Comparison of ENCODE assay signal across 23 cellular contexts in the genomic region with DNA sequence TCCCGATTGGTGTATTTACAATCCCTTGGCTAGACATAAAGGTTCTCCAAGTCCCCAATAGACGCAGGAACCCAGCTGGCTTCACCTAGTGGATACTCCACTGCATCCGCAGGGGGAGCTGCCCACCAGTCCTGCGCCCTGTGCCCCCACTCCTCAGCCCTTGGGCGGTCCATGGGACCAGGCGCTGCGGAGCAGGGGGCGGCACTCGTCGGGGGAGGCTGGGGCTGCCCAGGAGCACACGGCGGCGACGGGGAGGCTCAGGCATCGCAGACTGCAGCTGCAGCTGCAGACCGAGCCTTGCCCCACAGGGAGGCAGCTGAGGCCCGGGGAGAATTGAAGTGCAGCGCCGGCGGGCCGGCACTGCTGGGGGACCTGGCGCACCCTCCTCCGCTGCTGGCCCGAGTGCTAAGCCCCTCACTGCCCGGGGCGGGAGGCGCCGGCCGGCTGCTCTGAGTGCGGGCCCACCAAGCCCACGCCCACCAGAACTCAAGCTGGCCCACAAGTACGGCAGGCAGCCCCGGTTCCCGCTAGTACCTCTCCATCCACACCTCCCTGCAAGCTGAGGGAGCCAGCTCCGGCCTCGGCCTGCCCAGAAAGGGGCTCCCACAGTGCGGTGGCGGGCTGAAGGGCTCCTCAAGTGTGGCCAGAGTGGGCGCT. TPM values are rescaled to one million over a fixed set of nuclear protein-coding genes. Genes with fewer than 3 reads are reported as not detected.
DNase-seq lines count a peak whose midpoint lies in the region; ATAC-seq and TF ChIP-seq lines count a peak whose summit lies in the region.
"Had no signal": no experiment of that assay in that cellular context is flagged by ENCODE, and none has a peak within 500 bp of the region (broad histone marks: within the 10 kb centered on the region; RNA-seq: fewer than 3 reads in every experiment).

No MANE protein-coding gene starts in this region.

- H2BK15ac ChIP-seq in neuronal stem cell (ENCODE audit: low read length), result no peak overlapping the region

- H3K4me1 Mint-ChIP-seq in GM23338, result no peaks in the 10 kb centered on the region
- no peaks in the 10 kb centered on the region for H3K4me1 Mint-ChIP-seq in stimulated activated effector memory CD8-positive, alpha-beta T cell treated with anti-CD3 and anti-CD28 coated beads, Interleukin-12 subunit alpha, Interleukin-12 subunit beta, amount 100 ng/mL, for 72 hours
- H3K4me1 Mint-ChIP-seq: CD14-positive monocyte had no signal

- no peaks in the 10 kb centered on the region for H3K79me2 ChIP-seq in GM23338 (replicated peaks; ENCODE audit: insufficient read depth)

- no peaks in the 10 kb centered on the region for H3K36me3 ChIP-seq in GM23338 (ENCODE audit: insufficient read depth)
- H3K36me3 ChIP-seq in neuronal stem cell (replicated peaks in 1 of 2; ENCODE audit: control insufficient read depth in 2 of 2, insufficient read depth in 2 of 2, low read length in 2 of 2), result no peaks in the 10 kb centered on the region
- H3K36me3 ChIP-seq: BE2C; BLaER1 treated with 17β-estradiol and CSF1 and Interleukin-3, amounts not matched to agents 10 nM and 100 nM; HAP-1 had no signal

- H3K4me3 ChIP-seq in GM23338, result no peak overlapping the region
- H3K4me3 ChIP-seq in neuronal stem cell (ENCODE audit: low read length in 2 of 2), result no peak overlapping the region
- H3K4me3 ChIP-seq: A549; BLaER1 treated with 17β-estradiol and CSF1 and Interleukin-3, amounts not matched to agents 10 nM and 100 nM; GM12878; GM23248; HAP-1 had no signal

- H3K23ac ChIP-seq in neuronal stem cell (ENCODE audit: low read depth, low read length, poor library complexity), result peak overlapping the region; percentile 65

- H3K4me2 ChIP-seq in GM23338 (no peak overlapping the region), neuronal stem cell (ENCODE audit: insufficient read depth, low read length, poor library complexity, severe bottlenecking) (no peak overlapping the region)
- H3K4me2 ChIP-seq: A549; BLaER1 treated with 17β-estradiol and CSF1 and Interleukin-3, amounts not matched to agents 10 nM and 100 nM had no signal

- no peaks in the 10 kb centered on the region for H3K9me3 ChIP-seq in neuronal stem cell (replicated peaks in 1 of 2; ENCODE audit: control insufficient read depth in 2 of 2, insufficient read depth in 1 of 2, low read depth in 1 of 2, low read length in 2 of 2)
- H3K9me3 ChIP-seq: A549, BE2C, HAP-1 had no signal

- H2BK12ac ChIP-seq in neuronal stem cell (ENCODE audit: low read length), result no peak overlapping the region

- H2AFZ ChIP-seq in GM23338 (no peak overlapping the region; the same call in 1 of the 2 replicates), neuronal stem cell (ENCODE audit: low read length) (no peak overlapping the region)
- H2AFZ ChIP-seq: GM23248 had no signal

- no peak overlapping the region for H2BK120ac ChIP-seq in neuronal stem cell (ENCODE audit: low read depth, low read length)

- no peak overlapping the region for H3K27ac ChIP-seq in GM23338 (ENCODE audit: low read depth)
- H3K27ac ChIP-seq in neuronal stem cell (replicated peaks; ENCODE audit: low read length), result no peak overlapping the region
- H3K27ac ChIP-seq: A549; BLaER1 treated with 17β-estradiol and CSF1 and Interleukin-3, amounts not matched to agents 10 nM and 100 nM; GM23248 had no signal

- H3K27me3 ChIP-seq in GM23338 (ENCODE audit: insufficient read depth), result no peaks in the 10 kb centered on the region
- H3K27me3 ChIP-seq in neuronal stem cell (ENCODE audit: control insufficient read depth in 3 of 3, insufficient read depth in 3 of 3, low read depth in 1 of 3, low read length in 3 of 3), result no peaks in the 10 kb centered on the region
- H3K27me3 ChIP-seq: BE2C; BLaER1 treated with 17β-estradiol and CSF1 and Interleukin-3, amounts not matched to agents 10 nM and 100 nM had no signal

- H3F3A ChIP-seq in GM23338 (replicated peaks; ENCODE audit: low read depth), result no peaks in the 10 kb centered on the region

- peaks cover 6% of the 10 kb centered on the region; the same call in 1 of the 3 replicates for H3K9me3 Mint-ChIP-seq in GM23338
- no peaks in the 10 kb centered on the region for H3K9me3 Mint-ChIP-seq in stimulated activated effector memory CD8-positive, alpha-beta T cell treated with anti-CD3 and anti-CD28 coated beads, Interleukin-12 subunit alpha, Interleukin-12 subunit beta, amount 100 ng/mL, for 72 hours
- H3K9me3 Mint-ChIP-seq: CD4-positive, alpha-beta T cell; CD8-positive, alpha-beta memory T cell had no signal

- H3K27me3 Mint-ChIP-seq in GM23338 (ENCODE audit: insufficient read depth, low read depth, poor library complexity), result peaks cover 5% of the 10 kb centered on the region
- H3K27me3 Mint-ChIP-seq: CD4-positive, alpha-beta T cell had no signal

- no peak overlapping the region for H3K4ac ChIP-seq in neuronal stem cell (ENCODE audit: low read length)

- no peaks in the 10 kb centered on the region for H3K4me1 ChIP-seq in GM23338 (ENCODE audit: insufficient read depth)
- H3K4me1 ChIP-seq in neuronal stem cell (ENCODE audit: control insufficient read depth in 2 of 2, insufficient read depth in 1 of 2, low read depth in 1 of 2, low read length in 2 of 2), result no peaks in the 10 kb centered on the region
- H3K4me1 ChIP-seq: A549; BE2C; BLaER1 treated with 17β-estradiol and CSF1 and Interleukin-3, amounts not matched to agents 10 nM and 100 nM had no signal

- no peak overlapping the region for H2BK5ac ChIP-seq in neuronal stem cell (ENCODE audit: low read length)

- ATAC-seq in GM23338, result peak; percentile 51
- ATAC-seq in stimulated activated effector memory CD8-positive, alpha-beta T cell treated with anti-CD3 and anti-CD28 coated beads, Interleukin-12 subunit alpha, Interleukin-12 subunit beta, amount 100 ng/mL, for 72 hours, result no peak
- ATAC-seq: A549, GM12878 had no signal

- no CpG with 5 or more reads among the region's 39 CpGs for WGBS in neuronal stem cell (ENCODE audit: extremely low coverage in 2 of 2, insufficient read length in 2 of 2, insufficient replicate concordance in 1 of 2), 2 donors

- no peaks in the 10 kb centered on the region for H3K79me1 ChIP-seq in neuronal stem cell (ENCODE audit: low read depth, low read length)

- no peak overlapping the region for H3K14ac ChIP-seq in neuronal stem cell (ENCODE audit: low read length)

- H3K4me3 Mint-ChIP-seq in GM23338, result no peak overlapping the region
- no peak overlapping the region for H3K4me3 Mint-ChIP-seq in stimulated activated effector memory CD8-positive, alpha-beta T cell treated with anti-CD3 and anti-CD28 coated beads, Interleukin-12 subunit alpha, Interleukin-12 subunit beta, amount 100 ng/mL, for 72 hours
- H3K4me3 Mint-ChIP-seq: CD14-positive monocyte; CD4-positive, alpha-beta T cell; CD8-positive, alpha-beta memory T cell; HFFc6 had no signal

- no peak for TF ChIP-seq CTCF in GM23338 (conservative IDR thresholded peaks at IDR 0.05; ENCODE audit: low read depth in 2 of 2)

- DNase-seq in GM23338 (ENCODE audit: low spot score), result peak; percentile 42
- peak; percentile 63 for DNase-seq in NCI-H69 (lab: John Stamatoyannopoulos, UW)
- DNase-seq in neuronal stem cell (ENCODE audit: low spot score), result no peak
- no peak for DNase-seq in stimulated activated effector memory CD8-positive, alpha-beta T cell treated with anti-CD3 and anti-CD28 coated beads, Interleukin-12 subunit alpha, Interleukin-12 subunit beta, amount 100 ng/mL, for 72 hours (ENCODE audit: low spot score in 2 of 2)
- DNase-seq in activated CD4-positive, alpha-beta T cell treated with anti-CD3 and anti-CD28 coated beads, Interleukin-2, amount 50 U/mL, for 1 hour, result no peak
- no peak for DNase-seq in NCI-H2196 (lab: John Stamatoyannopoulos, UW; ENCODE audit: unreplicated experiment)
- DNase-seq: 8988T; ACHN; AML-193; BE2C; CD4-positive, alpha-beta T cell; CD8-positive, alpha-beta memory T cell; DMS 273 treated with DMSO at 0.1 percent for 48 hours; DMS79; EL; GDM1; GM23248; HFFc6 had no signal

- no peaks in the 10 kb centered on the region for H3K9me2 ChIP-seq in GM23338 (ENCODE audit: insufficient read depth)

- H3K18ac ChIP-seq in neuronal stem cell (ENCODE audit: low read length), result peak overlapping the region; percentile 35

- no peaks in the 10 kb centered on the region for H4K20me1 ChIP-seq in GM23338 (replicated peaks; ENCODE audit: insufficient read depth)
- H4K20me1 ChIP-seq: BLaER1 treated with 17β-estradiol and CSF1 and Interleukin-3, amounts not matched to agents 10 nM and 100 nM had no signal

- no peak overlapping the region for H3K27ac Mint-ChIP-seq in GM23338
- no peak overlapping the region for H3K27ac Mint-ChIP-seq in stimulated activated effector memory CD8-positive, alpha-beta T cell treated with anti-CD3 and anti-CD28 coated beads, Interleukin-12 subunit alpha, Interleukin-12 subunit beta, amount 100 ng/mL, for 72 hours
- H3K27ac Mint-ChIP-seq: CD4-positive, alpha-beta T cell; CD8-positive, alpha-beta memory T cell; HFFc6 had no signal

- no peak overlapping the region for H3K9ac ChIP-seq in neuronal stem cell (ENCODE audit: low read depth, low read length, poor library complexity)
- H3K9ac ChIP-seq: BLaER1 treated with 17β-estradiol and CSF1 and Interleukin-3, amounts not matched to agents 10 nM and 100 nM; GM23248 had no signal

- no peaks in the 10 kb centered on the region for H3K36me3 Mint-ChIP-seq in GM23338 (ENCODE audit: low read depth)
- no peaks in the 10 kb centered on the region for H3K36me3 Mint-ChIP-seq in stimulated activated effector memory CD8-positive, alpha-beta T cell treated with anti-CD3 and anti-CD28 coated beads, Interleukin-12 subunit alpha, Interleukin-12 subunit beta, amount 100 ng/mL, for 72 hours
- H3K36me3 Mint-ChIP-seq: CD14-positive monocyte; CD8-positive, alpha-beta memory T cell had no signal

- no peak overlapping the region for H4K91ac ChIP-seq in neuronal stem cell (ENCODE audit: low read depth, low read length, poor library complexity)

- H4K8ac ChIP-seq in neuronal stem cell (ENCODE audit: low read depth, low read length), result no peak overlapping the region

- H2AK5ac ChIP-seq in neuronal stem cell (ENCODE audit: low read depth, low read length), result peak overlapping the region; percentile 21

TF ChIP-seq in GM23338, 12 proteins besides CTCF, POLR2A, EP300 and RAD21 (continues in another document):
- TF ChIP-seq NANOG (IDR thresholded peaks at IDR 0.05; ENCODE audit: borderline replicate concordance), result no peak

RNA-seq across cellular contexts. Expression of gene SIK3, which starts 12.2 kb away (rescaled TPM):
- total RNA-seq in GM23338 (2014; rRNA removed; shearing (Covaris generic)), result 27.8 and 33.9 TPM in 2 replicates
- 6.1 and 7.3 TPM in 2 replicates for polyA plus RNA-seq in GM23338 (2016; fragmentation: Nextera tagmentation; extraction: Ambion mirVana)
- polyA plus RNA-seq in neuronal stem cell (2013, experiment 1 of 2), result 12.3 TPM
- polyA plus RNA-seq in neuronal stem cell (2013, experiment 2 of 2), result 13.3 TPM

RNA-seq across cellular contexts. Expression of gene PAFAH1B2, which starts 33.7 kb away (rescaled TPM):
- total RNA-seq in GM23338 (2014; rRNA removed; shearing (Covaris generic)), result 143 and 148 TPM in 2 replicates
- 74.1 and 87.5 TPM in 2 replicates for polyA plus RNA-seq in GM23338 (2016; fragmentation: Nextera tagmentation; extraction: Ambion mirVana)
- polyA plus RNA-seq in neuronal stem cell (2013, experiment 1 of 2), result 89.5 TPM
- 91.3 TPM for polyA plus RNA-seq in neuronal stem cell (2013, experiment 2 of 2)

Comparison
In these comparisons a context has a peak if more than half of its experiments do, and no peak if none do; other contexts are left out.
1. DNase-seq: peak in GM23338 (single experiment) and NCI-H69 (single experiment); none in neuronal stem cell (single experiment), stimulated activated effector memory CD8-positive, alpha-beta T cell treated with anti-CD3 and anti-CD28 coated beads, Interleukin-12 subunit alpha, Interleukin-12 subunit beta, amount 100 ng/mL, for 72 hours (0 of 2), activated CD4-positive, alpha-beta T cell treated with anti-CD3 and anti-CD28 coated beads, Interleukin-2, amount 50 U/mL, for 1 hour (single experiment) and NCI-H2196 (single experiment).